11 cellular contexts compared by ENCODE assay signal in the genomic region with DNA sequence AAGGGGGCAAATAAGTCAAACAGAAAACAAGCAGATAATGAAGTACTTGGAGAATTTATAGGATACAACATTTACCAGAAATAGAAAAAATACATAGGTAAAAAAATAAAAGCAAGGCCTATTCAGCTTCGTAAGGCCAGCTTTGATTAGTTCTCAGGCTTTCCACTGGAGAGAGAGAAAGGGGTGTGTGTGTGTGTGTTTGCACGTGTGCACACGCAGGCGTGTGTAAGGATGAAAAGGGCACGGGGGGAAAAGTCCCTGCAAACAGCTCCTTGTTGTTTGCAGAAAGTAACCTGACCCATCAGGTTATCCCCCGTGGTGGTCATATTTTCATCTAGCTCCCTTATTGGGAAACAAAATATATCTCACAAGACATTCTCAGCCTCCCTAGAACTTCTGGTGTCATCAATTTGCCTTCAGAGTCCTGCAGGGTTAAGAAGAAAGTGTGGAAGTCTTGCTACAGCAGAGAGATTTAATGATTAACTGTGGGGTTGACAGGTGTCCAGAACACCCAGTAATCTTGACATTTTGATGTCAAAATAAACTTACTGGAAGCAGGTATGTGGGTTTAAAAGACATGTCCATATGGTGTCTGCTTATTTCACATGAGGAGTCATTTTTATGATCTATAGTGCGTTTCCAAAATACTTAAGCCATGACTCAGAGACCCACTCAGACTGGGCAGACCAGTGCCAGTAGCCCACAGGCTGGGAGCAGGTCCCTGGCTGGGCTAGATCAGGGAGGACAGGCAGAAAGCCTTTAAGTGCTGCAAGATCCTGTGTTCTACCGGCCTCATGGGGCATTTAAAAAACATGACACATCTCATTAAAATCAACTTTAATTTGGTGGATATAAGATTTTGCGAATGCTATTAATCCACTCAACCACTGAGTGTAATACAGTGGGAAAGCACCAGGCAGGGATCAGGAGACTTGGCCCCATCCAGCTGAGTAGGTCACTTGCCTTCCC.
A peak's percentile ranks its signal among the peaks of the same experiment; 100 is the strongest.
DNase-seq lines count a peak whose midpoint lies in the region; ATAC-seq and TF ChIP-seq lines count a peak whose summit lies in the region.
"Had no signal": no experiment of that assay in that cellular context is flagged by ENCODE, and none has a peak within 500 bp of the region (broad histone marks: within the 10 kb centered on the region; RNA-seq: fewer than 3 reads in every experiment).

No MANE protein-coding gene starts in this region.

- peak overlapping the region in 2 of 3 donors; percentile 63 to 66 for H3K27ac ChIP-seq in right lobe of liver

- H3K4me1 ChIP-seq in right lobe of liver: peaks cover 0 to 27% (median 13%) of the 10 kb centered on the region in 4 donors

- ATAC-seq in HG02759 (IDR thresholded peaks at IDR 0.05; ENCODE audit: unreplicated experiment): peak; percentile 68
- ATAC-seq in SK-N-SH treated with all-trans-retinoic acid at 6 μM for 48 hours: peak; percentile 99
- ATAC-seq in right lobe of liver: peak; percentile 87 to 92 (median 90)
- ATAC-seq in GM21576 (IDR thresholded peaks at IDR 0.05; ENCODE audit: unreplicated experiment): no peak
- ATAC-seq: effector memory CD8-positive, alpha-beta T cell; naive thymus-derived CD4-positive, alpha-beta T cell had no signal

- H3K9me3 ChIP-seq in right lobe of liver: no peaks in the 10 kb centered on the region

- TF ChIP-seq CTCF in right lobe of liver (IDR thresholded peaks at IDR 0.05): no peak

- H3K4me3 ChIP-seq in right lobe of liver: no peak overlapping the region

- DNase-seq in EL (peak; percentile 98), right lobe of liver (peak in 1 of 3 donors; percentile 51), foreskin melanocyte (no peak), hypothalamus (lab: John Stamatoyannopoulos, UW) (no peak), ecto neural progenitor cell (ENCODE audit: low spot score) (no peak)
- DNase-seq: effector memory CD8-positive, alpha-beta T cell; Kasumi-1; naive thymus-derived CD4-positive, alpha-beta T cell had no signal

- H3K36me3 ChIP-seq in right lobe of liver: no peaks in the 10 kb centered on the region

- intact Hi-C loops in right lobe of liver (cut with DNase I): no loop called here

- H3K27me3 ChIP-seq in right lobe of liver: no peaks in the 10 kb centered on the region

- no peak for TF ChIP-seq POLR2A in right lobe of liver (IDR thresholded peaks at IDR 0.05)

- 33% methylated on average over 8 of the region's 9 CpGs for WGBS in right lobe of liver (ENCODE audit: insufficient coverage, low coverage, low lambda C conversion rate, missing lambda C conversion rate)

TF ChIP-seq in SK-N-SH treated with all-trans-retinoic acid at 6 μM for 48 hours, 23 proteins besides CTCF, POLR2A, EP300 and RAD21:
- TF ChIP-seq, protein P1, sequence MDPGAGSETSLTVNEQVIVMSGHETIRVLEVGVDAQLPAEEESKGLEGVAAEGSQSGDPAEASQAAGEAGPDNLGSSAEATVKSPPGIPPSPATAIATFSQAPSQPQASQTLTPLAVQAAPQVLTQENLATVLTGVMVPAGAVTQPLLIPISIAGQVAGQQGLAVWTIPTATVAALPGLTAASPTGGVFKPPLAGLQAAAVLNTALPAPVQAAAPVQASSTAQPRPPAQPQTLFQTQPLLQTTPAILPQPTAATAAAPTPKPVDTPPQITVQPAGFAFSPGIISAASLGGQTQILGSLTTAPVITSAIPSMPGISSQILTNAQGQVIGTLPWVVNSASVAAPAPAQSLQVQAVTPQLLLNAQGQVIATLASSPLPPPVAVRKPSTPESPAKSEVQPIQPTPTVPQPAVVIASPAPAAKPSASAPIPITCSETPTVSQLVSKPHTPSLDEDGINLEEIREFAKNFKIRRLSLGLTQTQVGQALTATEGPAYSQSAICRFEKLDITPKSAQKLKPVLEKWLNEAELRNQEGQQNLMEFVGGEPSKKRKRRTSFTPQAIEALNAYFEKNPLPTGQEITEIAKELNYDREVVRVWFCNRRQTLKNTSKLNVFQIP (CRISPR knock-in tag; IDR thresholded peaks at IDR 0.05; ENCODE audit: borderline replicate concordance, low read depth): peak; percentile 69; the same call in 1 of the 2 replicates
- TF ChIP-seq BACH2 (CRISPR knock-in tag; IDR thresholded peaks at IDR 0.05; ENCODE audit: borderline replicate concordance): no peak
- TF ChIP-seq, protein P2, sequence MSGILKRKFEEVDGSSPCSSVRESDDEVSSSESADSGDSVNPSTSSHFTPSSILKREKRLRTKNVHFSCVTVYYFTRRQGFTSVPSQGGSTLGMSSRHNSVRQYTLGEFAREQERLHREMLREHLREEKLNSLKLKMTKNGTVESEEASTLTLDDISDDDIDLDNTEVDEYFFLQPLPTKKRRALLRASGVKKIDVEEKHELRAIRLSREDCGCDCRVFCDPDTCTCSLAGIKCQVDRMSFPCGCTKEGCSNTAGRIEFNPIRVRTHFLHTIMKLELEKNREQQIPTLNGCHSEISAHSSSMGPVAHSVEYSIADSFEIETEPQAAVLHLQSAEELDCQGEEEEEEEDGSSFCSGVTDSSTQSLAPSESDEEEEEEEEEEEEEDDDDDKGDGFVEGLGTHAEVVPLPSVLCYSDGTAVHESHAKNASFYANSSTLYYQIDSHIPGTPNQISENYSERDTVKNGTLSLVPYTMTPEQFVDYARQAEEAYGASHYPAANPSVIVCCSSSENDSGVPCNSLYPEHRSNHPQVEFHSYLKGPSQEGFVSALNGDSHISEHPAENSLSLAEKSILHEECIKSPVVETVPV (CRISPR knock-in tag; IDR thresholded peaks at IDR 0.05): no peak
- TF ChIP-seq SNAI2 (CRISPR knock-in tag; IDR thresholded peaks at IDR 0.05): no peak
- no peak for TF ChIP-seq TCF4 (CRISPR knock-in tag; IDR thresholded peaks at IDR 0.05; ENCODE audit: borderline replicate concordance)
- no peak for TF ChIP-seq ZNF565 (CRISPR knock-in tag; conservative IDR thresholded peaks at IDR 0.05; ENCODE audit: low read depth)
- TF ChIP-seq, protein P3, sequence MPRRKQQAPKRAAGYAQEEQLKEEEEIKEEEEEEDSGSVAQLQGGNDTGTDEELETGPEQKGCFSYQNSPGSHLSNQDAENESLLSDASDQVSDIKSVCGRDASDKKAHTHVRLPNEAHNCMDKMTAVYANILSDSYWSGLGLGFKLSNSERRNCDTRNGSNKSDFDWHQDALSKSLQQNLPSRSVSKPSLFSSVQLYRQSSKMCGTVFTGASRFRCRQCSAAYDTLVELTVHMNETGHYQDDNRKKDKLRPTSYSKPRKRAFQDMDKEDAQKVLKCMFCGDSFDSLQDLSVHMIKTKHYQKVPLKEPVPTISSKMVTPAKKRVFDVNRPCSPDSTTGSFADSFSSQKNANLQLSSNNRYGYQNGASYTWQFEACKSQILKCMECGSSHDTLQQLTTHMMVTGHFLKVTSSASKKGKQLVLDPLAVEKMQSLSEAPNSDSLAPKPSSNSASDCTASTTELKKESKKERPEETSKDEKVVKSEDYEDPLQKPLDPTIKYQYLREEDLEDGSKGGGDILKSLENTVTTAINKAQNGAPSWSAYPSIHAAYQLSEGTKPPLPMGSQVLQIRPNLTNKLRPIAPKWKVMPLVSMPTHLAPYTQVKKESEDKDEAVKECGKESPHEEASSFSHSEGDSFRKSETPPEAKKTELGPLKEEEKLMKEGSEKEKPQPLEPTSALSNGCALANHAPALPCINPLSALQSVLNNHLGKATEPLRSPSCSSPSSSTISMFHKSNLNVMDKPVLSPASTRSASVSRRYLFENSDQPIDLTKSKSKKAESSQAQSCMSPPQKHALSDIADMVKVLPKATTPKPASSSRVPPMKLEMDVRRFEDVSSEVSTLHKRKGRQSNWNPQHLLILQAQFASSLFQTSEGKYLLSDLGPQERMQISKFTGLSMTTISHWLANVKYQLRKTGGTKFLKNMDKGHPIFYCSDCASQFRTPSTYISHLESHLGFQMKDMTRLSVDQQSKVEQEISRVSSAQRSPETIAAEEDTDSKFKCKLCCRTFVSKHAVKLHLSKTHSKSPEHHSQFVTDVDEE (CRISPR knock-in tag; IDR thresholded peaks at IDR 0.05): no peak
- TF ChIP-seq ISL1 (CRISPR knock-in tag; IDR thresholded peaks at IDR 0.05): peak; percentile 97
- peak; percentile 89 for TF ChIP-seq TOX (CRISPR knock-in tag; IDR thresholded peaks at IDR 0.05; ENCODE audit: borderline replicate concordance)
- TF ChIP-seq ZC3H10 (CRISPR knock-in tag; IDR thresholded peaks at IDR 0.05): peak; percentile 56; the same call in 1 of the 2 replicates
- TF ChIP-seq ARNTL (CRISPR knock-in tag; IDR thresholded peaks at IDR 0.05; ENCODE audit: borderline replicate concordance, low read depth): no peak
- no peak for TF ChIP-seq ZFP30 (CRISPR knock-in tag; IDR thresholded peaks at IDR 0.05)
